Comparison of ENCODE assay signal across 8 cellular contexts in the genomic region with DNA sequence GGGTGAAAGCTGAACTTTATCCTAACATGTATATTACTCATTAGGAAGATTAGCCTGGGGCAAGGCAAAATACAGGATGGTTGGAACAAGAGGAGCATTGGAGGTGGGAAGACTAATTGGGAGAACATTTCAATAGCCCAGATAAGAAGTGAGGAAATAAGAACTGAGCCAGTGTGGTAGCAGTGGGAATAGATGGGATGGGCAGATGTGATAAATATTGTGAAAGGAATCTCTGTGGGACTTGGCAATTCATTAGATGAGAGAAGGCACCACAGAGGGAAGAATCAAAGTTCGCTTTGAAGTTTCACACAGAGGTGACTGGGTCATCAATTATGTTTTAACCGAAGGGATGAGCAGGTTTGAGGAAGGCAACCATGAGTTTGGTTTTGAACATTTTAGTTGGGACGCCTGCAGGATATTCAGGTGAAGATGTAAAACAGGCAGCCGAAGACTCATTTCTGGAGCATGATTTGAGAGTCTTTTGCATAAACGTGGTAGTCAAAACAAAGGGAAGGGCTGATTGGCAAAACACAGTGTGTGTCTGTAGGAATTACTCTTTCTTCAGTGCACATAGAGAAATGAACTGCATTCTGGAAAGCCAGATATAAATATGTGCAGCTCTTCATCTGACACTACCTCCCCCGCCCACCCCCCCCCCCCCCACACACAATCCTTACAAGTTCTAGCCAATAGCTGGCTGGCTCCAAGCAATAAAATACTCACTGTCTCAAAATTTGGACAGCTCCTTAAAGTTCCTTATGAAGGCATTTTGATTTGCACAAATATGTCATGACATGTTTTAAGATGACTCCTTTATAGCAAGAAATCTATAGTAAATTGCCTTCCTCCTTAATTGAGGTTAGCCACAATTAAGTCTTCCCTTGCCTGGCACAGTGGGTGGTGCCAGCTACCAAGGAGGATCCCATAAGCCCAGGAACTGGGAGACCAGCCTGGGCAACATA. TPM values are rescaled to one million over a fixed set of nuclear protein-coding genes. Genes with fewer than 3 reads are reported as not detected.
DNase-seq lines count a peak whose midpoint lies in the region; ATAC-seq and TF ChIP-seq lines count a peak whose summit lies in the region.

No MANE protein-coding gene starts in this region.

- no peak for DNase-seq in left ventricle myocardium inferior
- DNase-seq in left cardiac atrium: no peak
- peak; percentile 3 for DNase-seq in NCI-H1048 (lab: John Stamatoyannopoulos, UW)
- no peak for DNase-seq in chondrocyte (ENCODE audit: low spot score)
- DNase-seq in osteocyte (ENCODE audit: extremely low spot score, unreplicated experiment): no peak
- no peak for DNase-seq in effector CD4-positive, alpha-beta T cell
- no peak for DNase-seq in middle frontal gyrus (ENCODE audit: extremely low spot score, low spot score)
- DNase-seq in GF-D8 (lab: John Stamatoyannopoulos, UW): no peak

- peak overlapping the region; percentile 92 for H3K27ac ChIP-seq in left ventricle myocardium inferior (replicated peaks)

- peak overlapping the region; percentile 93 for H3K4me3 Mint-ChIP-seq in chondrocyte (ENCODE audit: unreplicated experiment)
- H3K4me3 Mint-ChIP-seq in osteocyte (ENCODE audit: unreplicated experiment): peak overlapping the region; percentile 83

- H3K4me3 ChIP-seq in left ventricle myocardium inferior: peak overlapping the region; percentile 84

- ATAC-seq in left cardiac atrium: no peak

- intact Hi-C loops in left ventricle myocardium inferior (cut with micrococcal nuclease): no loop called here
- intact Hi-C loops in left cardiac atrium (cut with DNase I): loop anchor here in 1 of 2 donors (5.0 kb wide), 1 partner anchor 55 kb away; no protein-coding TSS in a partner anchor

- TF ChIP-seq CTCF in left ventricle myocardium inferior (IDR thresholded peaks at IDR 0.05; ENCODE audit: borderline replicate concordance) (no peak), chondrocyte (IDR thresholded peaks at IDR 0.05) (no peak), osteocyte (IDR thresholded peaks at IDR 0.05) (no peak)

- H3K9me3 Mint-ChIP-seq in chondrocyte (ENCODE audit: low read depth): no peaks in the 10 kb centered on the region
- H3K9me3 Mint-ChIP-seq in osteocyte (ENCODE audit: unreplicated experiment): no peaks in the 10 kb centered on the region

- no peaks in the 10 kb centered on the region for H3K9me3 ChIP-seq in left ventricle myocardium inferior (replicated peaks)

- H3K27ac Mint-ChIP-seq in chondrocyte (ENCODE audit: unreplicated experiment) (peak overlapping the region; percentile 99), osteocyte (ENCODE audit: unreplicated experiment) (peak overlapping the region; percentile 98)

- peaks cover 4% of the 10 kb centered on the region for H3K36me3 Mint-ChIP-seq in chondrocyte (ENCODE audit: low read depth)
- no peaks in the 10 kb centered on the region for H3K36me3 Mint-ChIP-seq in osteocyte (ENCODE audit: unreplicated experiment)

- peaks cover 55% of the 10 kb centered on the region for H3K4me1 ChIP-seq in left ventricle myocardium inferior

- no peaks in the 10 kb centered on the region for H3K27me3 ChIP-seq in left ventricle myocardium inferior (ENCODE audit: low read depth)

- H3K27me3 Mint-ChIP-seq in chondrocyte (ENCODE audit: low read depth) (no peaks in the 10 kb centered on the region), osteocyte (ENCODE audit: unreplicated experiment) (no peaks in the 10 kb centered on the region)

- peaks cover 41% of the 10 kb centered on the region for H3K4me1 Mint-ChIP-seq in chondrocyte (ENCODE audit: low read depth)
- H3K4me1 Mint-ChIP-seq in osteocyte (ENCODE audit: unreplicated experiment): peaks cover 47% of the 10 kb centered on the region

- no peaks in the 10 kb centered on the region for H3K36me3 ChIP-seq in left ventricle myocardium inferior

RNA-seq across cellular contexts. Expression of a gene that starts 1.9 kb away (rescaled TPM):
- total RNA-seq in left ventricle myocardium inferior (13.2 TPM), left cardiac atrium (1 to 10 TPM; 3.6 to 5.2 TPM), chondrocyte (40.1 to 139 TPM (median 136 TPM) in 3 replicates), osteocyte (78.7 and 81.8 TPM in 2 replicates)
